In genomic region chr1:15064217-15064929, GRCh38 we compare ENCODE assay signal across 25 cellular contexts.
DNase-seq lines count a peak whose midpoint lies in the region; ATAC-seq and TF ChIP-seq lines count a peak whose summit lies in the region.
"Had no signal": no experiment of that assay in that cellular context is flagged by ENCODE, and none has a peak within 500 bp of the region (broad histone marks: within the 10 kb centered on the region; RNA-seq: fewer than 3 reads in every experiment).

No MANE protein-coding gene starts in this region.

- H3K27me3 ChIP-seq in GM23338 (ENCODE audit: insufficient read depth), result no peaks in the 10 kb centered on the region
- H3K27me3 ChIP-seq in MG63, result no peaks in the 10 kb centered on the region
- H3K27me3 ChIP-seq: ascending aorta had no signal

- H3K4me3 Mint-ChIP-seq in natural killer cell (peak overlapping the region; percentile 25), chondrocyte (ENCODE audit: unreplicated experiment) (no peak overlapping the region), GM23338 (no peak overlapping the region)
- no peak overlapping the region for H3K4me3 Mint-ChIP-seq in natural killer cell treated with Interleukin-12 subunit alpha and Interleukin-12 subunit beta and Interleukin-15 and Interleukin-18, amount 100 ng/mL, for 72 hours
- H3K4me3 Mint-ChIP-seq: activated naive CD8-positive, alpha-beta T cell treated with anti-CD3 and anti-CD28 coated beads, Interleukin-2, amount 10 ng/mL, durations not matched to agents 7 days and 5 days; activated T-cell treated with anti-CD3 and anti-CD28 coated beads, Interleukin-2, amount 50 U/mL, for 24 hours; CD4-positive, alpha-beta memory T cell; stimulated activated naive CD8-positive, alpha-beta T cell treated with anti-CD3 and anti-CD28 coated beads, Interleukin-15, Interleukin-2, amounts not matched to agents 100 ng/mL and 50 ng/mL, for 24 hours had no signal

- no peaks in the 10 kb centered on the region for H3K27me3 Mint-ChIP-seq in natural killer cell (ENCODE audit: low read depth in 2 of 2)
- H3K27me3 Mint-ChIP-seq in natural killer cell treated with Interleukin-12 subunit alpha and Interleukin-12 subunit beta and Interleukin-15 and Interleukin-18, amount 100 ng/mL, for 72 hours, result peaks cover 0 to 2% of the 10 kb centered on the region in 2 donors
- no peaks in the 10 kb centered on the region for H3K27me3 Mint-ChIP-seq in chondrocyte (ENCODE audit: low read depth)
- peaks cover 4% of the 10 kb centered on the region for H3K27me3 Mint-ChIP-seq in GM23338 (ENCODE audit: insufficient read depth, low read depth, poor library complexity)
- H3K27me3 Mint-ChIP-seq: activated naive CD8-positive, alpha-beta T cell treated with anti-CD3 and anti-CD28 coated beads, Interleukin-2, amount 10 ng/mL, durations not matched to agents 7 days and 5 days; activated T-cell treated with anti-CD3 and anti-CD28 coated beads, Interleukin-2, amount 50 U/mL, for 24 hours; CD4-positive, alpha-beta memory T cell had no signal

- no peak overlapping the region for H3K4me3 ChIP-seq in GM23338
- no peak overlapping the region for H3K4me3 ChIP-seq in MG63
- H3K4me3 ChIP-seq: ascending aorta, K562, skin epidermis, thoracic aorta had no signal

- ATAC-seq in natural killer cell (no peak), GM23338 (no peak)
- ATAC-seq in natural killer cell treated with Interleukin-12 subunit alpha and Interleukin-12 subunit beta and Interleukin-15 and Interleukin-18, amount 100 ng/mL, for 72 hours, result no peak
- ATAC-seq: K562 had no signal

- DNase-seq in natural killer cell (no peak), chondrocyte (ENCODE audit: low spot score) (no peak), kidney tubule cell (ENCODE audit: low spot score) (peak; percentile 7), HEK293T (ENCODE audit: extremely low spot score) (no peak), GM23338 (ENCODE audit: low spot score) (no peak), MG63 (no peak), A172 (ENCODE audit: low spot score) (no peak)
- DNase-seq in natural killer cell treated with Interleukin-12 subunit alpha and Interleukin-12 subunit beta and Interleukin-15 and Interleukin-18, amount 100 ng/mL, for 72 hours (ENCODE audit: low spot score), result no peak
- DNase-seq: activated CD4-positive, alpha-beta T cell treated with anti-CD3 and anti-CD28 coated beads for 48 hours; activated gamma-delta T cell; activated naive CD8-positive, alpha-beta T cell treated with anti-CD3 and anti-CD28 coated beads, Interleukin-2, amount 10 ng/mL, durations not matched to agents 7 days and 5 days; activated T-cell treated with anti-CD3 and anti-CD28 coated beads, Interleukin-2, amount 50 U/mL, for 24 hours; CD4-positive, alpha-beta memory T cell; dermis blood vessel endothelial cell; MM.1S; NCI-H1436; NCI-H446 treated with DMSO at 0.1 percent for 48 hours; NCI-H82; occipital lobe; SK-N-SH had no signal

- H3K36me3 Mint-ChIP-seq in natural killer cell (no peaks in the 10 kb centered on the region), chondrocyte (ENCODE audit: low read depth) (peaks cover 37% of the 10 kb centered on the region), GM23338 (ENCODE audit: low read depth) (peaks cover 8% of the 10 kb centered on the region)
- H3K36me3 Mint-ChIP-seq in natural killer cell treated with Interleukin-12 subunit alpha and Interleukin-12 subunit beta and Interleukin-15 and Interleukin-18, amount 100 ng/mL, for 72 hours, result no peaks in the 10 kb centered on the region
- H3K36me3 Mint-ChIP-seq: activated naive CD8-positive, alpha-beta T cell treated with anti-CD3 and anti-CD28 coated beads, Interleukin-2, amount 10 ng/mL, durations not matched to agents 7 days and 5 days; CD4-positive, alpha-beta memory T cell had no signal

- H3K27ac Mint-ChIP-seq in natural killer cell, result peak overlapping the region; percentile 16 to 90
- H3K27ac Mint-ChIP-seq in natural killer cell treated with Interleukin-12 subunit alpha and Interleukin-12 subunit beta and Interleukin-15 and Interleukin-18, amount 100 ng/mL, for 72 hours, result no peak overlapping the region
- peak overlapping the region; percentile 12 for H3K27ac Mint-ChIP-seq in chondrocyte (ENCODE audit: unreplicated experiment)
- no peak overlapping the region for H3K27ac Mint-ChIP-seq in GM23338
- H3K27ac Mint-ChIP-seq: activated naive CD8-positive, alpha-beta T cell treated with anti-CD3 and anti-CD28 coated beads, Interleukin-2, amount 10 ng/mL, durations not matched to agents 7 days and 5 days; activated T-cell treated with anti-CD3 and anti-CD28 coated beads, Interleukin-2, amount 50 U/mL, for 24 hours; CD4-positive, alpha-beta memory T cell; stimulated activated naive CD8-positive, alpha-beta T cell treated with anti-CD3 and anti-CD28 coated beads, Interleukin-15, Interleukin-2, amounts not matched to agents 100 ng/mL and 50 ng/mL, for 24 hours had no signal

- H3K4me2 ChIP-seq in GM23338, result no peak overlapping the region
- H3K4me2 ChIP-seq: SK-N-SH had no signal

- POLR2A ChIA-PET in HEK293T (lab: Yijun Ruan, JAX), result no interaction called here

- H3K27ac ChIP-seq in GM23338 (ENCODE audit: low read depth), result no peak overlapping the region
- H3K27ac ChIP-seq: ascending aorta, skin epidermis, thoracic aorta had no signal

- no peaks in the 10 kb centered on the region for H3F3A ChIP-seq in GM23338 (replicated peaks; ENCODE audit: low read depth)

- H3K4me1 Mint-ChIP-seq in natural killer cell (peaks cover 21 to 44% of the 10 kb centered on the region in 2 donors), chondrocyte (ENCODE audit: low read depth) (no peaks in the 10 kb centered on the region), GM23338 (no peaks in the 10 kb centered on the region; the same call in 2 of the 3 replicates)
- H3K4me1 Mint-ChIP-seq in natural killer cell treated with Interleukin-12 subunit alpha and Interleukin-12 subunit beta and Interleukin-15 and Interleukin-18, amount 100 ng/mL, for 72 hours (ENCODE audit: low read depth in 2 of 2), result peaks cover 22% of the 10 kb centered on the region in 2 donors
- H3K4me1 Mint-ChIP-seq: CD4-positive, alpha-beta memory T cell had no signal

- H3K9me2 ChIP-seq in GM23338 (ENCODE audit: insufficient read depth), result no peaks in the 10 kb centered on the region
- H3K9me2 ChIP-seq: SK-N-SH had no signal

- H3K9me3 Mint-ChIP-seq in natural killer cell (no peaks in the 10 kb centered on the region), chondrocyte (ENCODE audit: low read depth) (peaks cover 7% of the 10 kb centered on the region), GM23338 (peaks cover 5% of the 10 kb centered on the region; the same call in 2 of the 3 replicates)
- no peaks in the 10 kb centered on the region for H3K9me3 Mint-ChIP-seq in natural killer cell treated with Interleukin-12 subunit alpha and Interleukin-12 subunit beta and Interleukin-15 and Interleukin-18, amount 100 ng/mL, for 72 hours
- H3K9me3 Mint-ChIP-seq: stimulated activated naive CD8-positive, alpha-beta T cell treated with anti-CD3 and anti-CD28 coated beads, Interleukin-15, Interleukin-2, amounts not matched to agents 100 ng/mL and 50 ng/mL, for 24 hours had no signal

- H3K4me1 ChIP-seq in GM23338 (ENCODE audit: insufficient read depth), result no peaks in the 10 kb centered on the region

- no peaks in the 10 kb centered on the region for H3K79me2 ChIP-seq in GM23338 (replicated peaks; ENCODE audit: insufficient read depth)

- no peak overlapping the region for H2AFZ ChIP-seq in GM23338

- CTCF ChIA-PET in HEK293T (lab: Yijun Ruan, JAX), result no interaction called here

- intact Hi-C loops in natural killer cell (cut with micrococcal nuclease), result no loop called here

- no peaks in the 10 kb centered on the region; the same call in 1 of the 2 replicates for H3K9me3 ChIP-seq in MG63
- H3K9me3 ChIP-seq: ascending aorta, SK-N-SH, thoracic aorta had no signal

- H3K36me3 ChIP-seq in GM23338 (ENCODE audit: insufficient read depth) (no peaks in the 10 kb centered on the region), MG63 (peaks cover 23% of the 10 kb centered on the region)

- no peak for TF ChIP-seq CTCF in natural killer cell (IDR thresholded peaks at IDR 0.05)
- TF ChIP-seq CTCF in chondrocyte (IDR thresholded peaks at IDR 0.05), result peak; percentile 21
- TF ChIP-seq CTCF in GM23338 (conservative IDR thresholded peaks at IDR 0.05; ENCODE audit: low read depth in 2 of 2), result no peak; a peak in 1 of 4 replicates

- no peaks in the 10 kb centered on the region for H4K20me1 ChIP-seq in GM23338 (replicated peaks; ENCODE audit: insufficient read depth)

TF ChIP-seq in HEK293T, 16 proteins besides CTCF, POLR2A, EP300 and RAD21:
- no peak for TF ChIP-seq FOXA1 (IDR thresholded peaks at IDR 0.05)

TF ChIP-seq in GM23338, 12 proteins besides CTCF, POLR2A, EP300 and RAD21 (continues in another document):
- TF ChIP-seq STAT1 (IDR thresholded peaks at IDR 0.05; ENCODE audit: unreplicated experiment) (no peak), NANOG (IDR thresholded peaks at IDR 0.05; ENCODE audit: borderline replicate concordance) (no peak), POLR2AphosphoS5 (IDR thresholded peaks at IDR 0.05; ENCODE audit: low read depth) (no peak), EZH2phosphoT487 (IDR thresholded peaks at IDR 0.05; ENCODE audit: unreplicated experiment) (no peak), CREB1 (CRISPR knock-in tag; IDR thresholded peaks at IDR 0.05; ENCODE audit: low read depth) (no peak), REST (IDR thresholded peaks at IDR 0.05; ENCODE audit: unreplicated experiment) (no peak), EZH2 (IDR thresholded peaks at IDR 0.05; ENCODE audit: low read depth, unreplicated experiment) (no peak)

Comparison
In these comparisons a context has a peak if more than half of its experiments do, and no peak if none do; other contexts are left out.
1. H3K27ac Mint-ChIP-seq: peak in natural killer cell (2 of 2) and chondrocyte (single experiment); none in natural killer cell treated with Interleukin-12 subunit alpha and Interleukin-12 subunit beta and Interleukin-15 and Interleukin-18, amount 100 ng/mL, for 72 hours (0 of 2) and GM23338 (single experiment).